Comparison of ENCODE assay signal across 28 cellular contexts in the genomic region with DNA sequence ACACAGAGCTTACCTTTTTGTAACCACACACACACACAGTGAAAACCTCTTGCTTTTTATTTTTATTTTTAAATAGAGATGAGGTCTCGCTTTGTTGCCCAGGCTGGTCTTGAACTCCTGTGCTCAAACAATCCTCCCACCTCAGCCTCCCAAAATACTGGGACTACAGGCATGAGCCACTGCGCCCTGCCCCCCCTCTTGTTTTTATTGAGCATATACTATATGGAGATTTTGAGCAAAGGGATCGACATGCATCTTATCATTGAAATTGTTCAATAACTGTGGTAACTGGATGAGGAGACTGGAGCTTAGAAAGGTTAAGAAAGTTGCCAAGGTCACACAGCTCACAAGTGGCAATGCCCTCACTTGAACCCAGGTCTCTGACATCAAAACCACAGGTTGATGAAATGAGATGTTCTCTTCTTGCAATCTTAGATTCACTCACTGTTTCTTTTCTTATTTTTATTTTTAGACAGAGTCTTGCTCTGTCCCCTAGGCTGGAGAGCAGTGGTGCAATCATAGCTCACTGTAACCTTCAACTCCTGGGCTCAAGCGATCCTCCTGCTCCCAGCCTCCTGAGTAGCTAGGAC. TPM values are rescaled to one million over a fixed set of nuclear protein-coding genes. Genes with fewer than 3 reads are reported as not detected.
DNase-seq lines count a peak whose midpoint lies in the region; ATAC-seq and TF ChIP-seq lines count a peak whose summit lies in the region.
"Had no signal": no experiment of that assay in that cellular context is flagged by ENCODE, and none has a peak within 500 bp of the region (broad histone marks: within the 10 kb centered on the region; RNA-seq: fewer than 3 reads in every experiment).

No MANE protein-coding gene starts in this region.

- H4K8ac ChIP-seq in IMR-90 (ENCODE audit: low read depth in 2 of 2, low read length in 2 of 2) = peak overlapping the region in 1 of 2 experiments; percentile 76; a peak in 1 of 4 replicates

- TF ChIP-seq POLR2A in IMR-90 (IDR thresholded peaks at IDR 0.05; ENCODE audit: low read depth, low read length) = no peak

- no TSS peak for BruUV-seq in IMR-90 (replicated peaks; lab: Mats Ljungman, UMichigan)

- DNase-seq in IMR-90 = no peak
- DNase-seq in osteoblast (ENCODE audit: insufficient read length, low spot score, missing footprints) = no peak
- no peak for DNase-seq in DMS53 (lab: John Stamatoyannopoulos, UW)
- DNase-seq in activated CD4-positive, alpha-beta T cell treated with anti-CD3 and anti-CD28 coated beads for 4 hours = no peak
- no peak for DNase-seq in SK-N-SH
- DNase-seq: activated CD4-positive, CD25-positive, alpha-beta regulatory T cell; activated naive CD4-positive, alpha-beta T cell treated with anti-CD3 and anti-CD28 coated beads, Interleukin-2, amount 10 ng/mL, durations not matched to agents 7 days and 5 days; activated T-cell treated with anti-CD3 and anti-CD28 coated beads, Interleukin-2, amount 50 U/mL, for 4 hours; anterior cingulate cortex; CD4-positive, alpha-beta T cell; central memory CD4-positive, alpha-beta T cell; GF-D8; heart right ventricle; naive thymus-derived CD4-positive, alpha-beta T cell; NCI-H1092; NCI-H187 treated with DMSO at 0.1 percent for 48 hours; NCI-H82; occipital lobe; retina; stimulated activated CD4-positive, alpha-beta T cell treated with anti-CD3 and anti-CD28 coated beads, Interleukin-12 subunit alpha, Interleukin-12 subunit beta, amount 100 ng/mL, for 4 hours; stimulated activated CD4-positive, alpha-beta T cell treated with anti-CD3 and anti-CD28 coated beads, Interleukin-4, amount 100 ng/mL, for 4 hours; stimulated activated naive CD8-positive, alpha-beta T cell treated with anti-CD3 and anti-CD28 coated beads, Interleukin-15, amount 100 ng/mL, for 72 hours; T-helper 9 cell had no signal

- peak overlapping the region; percentile 90 for H3K4ac ChIP-seq in IMR-90 (ENCODE audit: low read depth, low read length)

- H4K20me1 ChIP-seq in IMR-90 (ENCODE audit: insufficient read depth, low read length) (no peaks in the 10 kb centered on the region), osteoblast (ENCODE audit: insufficient read depth, low read length) (no peaks in the 10 kb centered on the region), SK-N-SH (ENCODE audit: insufficient read depth) (no peaks in the 10 kb centered on the region)

- H3K18ac ChIP-seq in IMR-90 (ENCODE audit: low read depth, low read length) = no peak overlapping the region; the same call in 1 of the 2 replicates

- H2AFZ ChIP-seq in ACC112 (ENCODE audit: low read length, unreplicated experiment) (no peak overlapping the region), IMR-90 (replicated peaks; ENCODE audit: low read length, poor library complexity) (no peak overlapping the region), osteoblast (ENCODE audit: low read length) (no peak overlapping the region), SK-N-SH (ENCODE audit: low read depth) (no peak overlapping the region)

- H4K5ac ChIP-seq in IMR-90 (ENCODE audit: low read depth, low read length) = no peak overlapping the region

- ATAC-seq in IMR-90 (ENCODE audit: low read depth) (no peak), HG02763 (IDR thresholded peaks at IDR 0.05; ENCODE audit: unreplicated experiment) (no peak)
- ATAC-seq: activated T-cell treated with anti-CD3 and anti-CD28 coated beads, Interleukin-2, amount 50 U/mL, for 4 hours; naive thymus-derived CD4-positive, alpha-beta T cell; stimulated activated naive CD8-positive, alpha-beta T cell treated with anti-CD3 and anti-CD28 coated beads, Interleukin-15, amount 100 ng/mL, for 72 hours had no signal

- H3K4me2 ChIP-seq in IMR-90 (ENCODE audit: low read depth, low read length) (no peak overlapping the region), osteoblast (ENCODE audit: insufficient read depth, low read length) (no peak overlapping the region), SK-N-SH (no peak overlapping the region)
- H3K4me2 ChIP-seq: KMS-11 had no signal

- H3K27me3 ChIP-seq in ACC112 (ENCODE audit: insufficient read depth, low read length) (no peaks in the 10 kb centered on the region), IMR-90 (ENCODE audit: control insufficient read depth, insufficient read depth, low read length) (no peaks in the 10 kb centered on the region), osteoblast (ENCODE audit: insufficient read depth, low read length) (no peaks in the 10 kb centered on the region), SK-N-SH (ENCODE audit: insufficient read depth) (no peaks in the 10 kb centered on the region)
- H3K27me3 ChIP-seq: heart right ventricle, upper lobe of left lung had no signal

- H3K4me1 ChIP-seq in ACC112 (ENCODE audit: control insufficient read depth, insufficient read depth, low read length, unreplicated experiment) = peaks cover 37% of the 10 kb centered on the region
- H3K4me1 ChIP-seq in IMR-90 (ENCODE audit: control insufficient read depth, insufficient read depth, low read length) = peaks cover 7% of the 10 kb centered on the region
- H3K4me1 ChIP-seq in osteoblast (ENCODE audit: insufficient read depth, low read length) = peaks cover 11% of the 10 kb centered on the region
- no peaks in the 10 kb centered on the region; a peak in 1 of 4 replicates for H3K4me1 ChIP-seq in SK-N-SH (ENCODE audit: control insufficient read depth in 1 of 2, insufficient read depth in 2 of 2, low read depth in 1 of 2, low read length in 1 of 2)

- no peak for TF ChIP-seq RAD21 in IMR-90 (IDR thresholded peaks at IDR 0.05; ENCODE audit: low read length)
- no peak for TF ChIP-seq RAD21 in SK-N-SH (IDR thresholded peaks at IDR 0.05; ENCODE audit: low read length)

- no peaks in the 10 kb centered on the region for H3K9me3 ChIP-seq in IMR-90 (ENCODE audit: control insufficient read depth, insufficient read depth, low read length)
- no peaks in the 10 kb centered on the region for H3K9me3 ChIP-seq in osteoblast (ENCODE audit: low read depth, low read length)
- H3K9me3 ChIP-seq in SK-N-SH = no peaks in the 10 kb centered on the region
- H3K9me3 ChIP-seq: upper lobe of left lung had no signal

- H3K36me3 ChIP-seq in ACC112 (ENCODE audit: insufficient read depth, low read length) (peaks cover 4% of the 10 kb centered on the region; the same call in 1 of the 2 replicates), IMR-90 (ENCODE audit: control insufficient read depth, insufficient read depth, low read length) (no peaks in the 10 kb centered on the region), osteoblast (ENCODE audit: insufficient read depth, low read length) (no peaks in the 10 kb centered on the region), SK-N-SH (replicated peaks in 1 of 2; ENCODE audit: control insufficient read depth in 1 of 2, insufficient read depth in 2 of 2, low read length in 1 of 2) (peaks cover 0 to 13% of the 10 kb centered on the region in 2 experiments)
- H3K36me3 ChIP-seq: heart right ventricle, upper lobe of left lung had no signal

- WGBS in IMR-90 (ENCODE audit: extremely low coverage in 2 of 2, insufficient read length in 1 of 2), 2 experiments = no CpG with 5 or more reads among the region's 4 CpGs
- 97% methylated on average over 4 of the region's 4 CpGs for WGBS in SK-N-SH (ENCODE audit: low lambda C conversion rate)

- H3K56ac ChIP-seq in IMR-90 (ENCODE audit: extremely low read depth, insufficient read depth, low read length) = no peak overlapping the region; the same call in 1 of the 2 replicates

- intact Hi-C loops in IMR-90 (cut with micrococcal nuclease) = loop anchor here (5.0 kb wide), 1 partner anchor 133 kb away; a partner anchor contains a TSS

- peak overlapping the region; percentile 100; the same call in 1 of the 2 replicates for H2AK5ac ChIP-seq in IMR-90 (ENCODE audit: low read depth, low read length)

- H3K79me2 ChIP-seq in ACC112 (ENCODE audit: control insufficient read depth, insufficient read depth, low read length, unreplicated experiment) (peaks cover 22% of the 10 kb centered on the region), osteoblast (ENCODE audit: insufficient read depth, low read length) (peaks cover 24% of the 10 kb centered on the region), SK-N-SH (ENCODE audit: insufficient read depth) (peaks cover 32% of the 10 kb centered on the region)

- TF ChIP-seq CTCF in IMR-90 (conservative IDR thresholded peaks at IDR 0.05; ENCODE audit: low read depth, low read length) = no peak
- no peak for TF ChIP-seq CTCF in VCaP (conservative IDR thresholded peaks at IDR 0.05)
- TF ChIP-seq CTCF in osteoblast (IDR thresholded peaks at IDR 0.05; ENCODE audit: extremely low read depth, low read depth, low read length) = no peak
- no peak for TF ChIP-seq CTCF in SK-N-SH (IDR thresholded peaks at IDR 0.05)

- TF ChIP-seq EP300 in SK-N-SH (IDR thresholded peaks at IDR 0.05; ENCODE audit: borderline replicate concordance in 1 of 2, low read depth in 1 of 2, low read length in 1 of 2) = no peak

- peaks cover 31 to 39% of the 10 kb centered on the region in 2 experiments for H3K79me1 ChIP-seq in IMR-90 (ENCODE audit: low read depth in 1 of 2, low read length in 2 of 2)

- peaks cover 39% of the 10 kb centered on the region for H3F3A ChIP-seq in SK-N-SH (replicated peaks; ENCODE audit: insufficient read depth)

- H3K9me1 ChIP-seq in IMR-90 (ENCODE audit: insufficient read depth, low read length) = peaks cover 11% of the 10 kb centered on the region

- peak overlapping the region; percentile 44; the same call in 1 of the 2 replicates for H3K23ac ChIP-seq in IMR-90 (ENCODE audit: low read depth, low read length)

- H4K91ac ChIP-seq in IMR-90 (ENCODE audit: insufficient read depth, low read depth, low read length) = peak overlapping the region; percentile 72

- no peaks in the 10 kb centered on the region for H3K9me2 ChIP-seq in SK-N-SH

- peak overlapping the region; percentile 89 for H2BK5ac ChIP-seq in IMR-90 (ENCODE audit: low read depth, low read length, poor library complexity, severe bottlenecking)

- CTCF ChIA-PET in IMR-90 (lab: Yijun Ruan, JAX) (interaction anchor here (1.5 to 2.1 kb wide), 2 partner anchors 60 to 150 kb away, joined by 3 to 11 read pairs; a partner anchor contains a TSS), SK-N-SH (lab: Yijun Ruan, JAX) (interaction anchor here (0.5 to 17.4 kb wide), 13 partner anchors 8 to 305 kb away, joined by 3 to 277 read pairs (median 6); a partner anchor contains a TSS)

- peak overlapping the region; percentile 92 for H2BK20ac ChIP-seq in IMR-90 (ENCODE audit: low read depth, low read length)

- dilution Hi-C loops in IMR-90 (cut with HindIII; ENCODE audit: low sequenced_read_pairs, unreplicated experiment) = no loop called here

- H3K14ac ChIP-seq in IMR-90 (replicated peaks; ENCODE audit: low read depth, low read length) = peak overlapping the region; percentile 69

- H2AK9ac ChIP-seq in IMR-90 (replicated peaks; ENCODE audit: low read depth, low read length, poor library complexity) = no peak overlapping the region

- peak overlapping the region; percentile 88 for H2BK120ac ChIP-seq in IMR-90 (ENCODE audit: low read depth, low read length)

- H3K27ac ChIP-seq in ACC112 (ENCODE audit: low read depth, low read length) (peak overlapping the region; percentile 68), IMR-90 (ENCODE audit: insufficient read depth, low read length) (peak overlapping the region; percentile 64; the same call in 1 of the 2 replicates), VCaP (peak overlapping the region; percentile 86; the same call in 1 of the 2 replicates), osteoblast (ENCODE audit: low read depth, low read length) (peak overlapping the region; percentile 0), SK-N-SH (ENCODE audit: low read depth in 2 of 2, low read length in 1 of 2) (no peak overlapping the region; a peak in 1 of 4 replicates)
- H3K27ac ChIP-seq: heart right ventricle, KMS-11 had no signal

- peak overlapping the region; percentile 97; the same call in 2 of the 3 replicates for H2BK15ac ChIP-seq in IMR-90 (ENCODE audit: low read depth, low read length)

- H3K9ac ChIP-seq in IMR-90 (ENCODE audit: low read depth, low read length) (no peak overlapping the region), SK-N-SH (no peak overlapping the region)
- H3K9ac ChIP-seq: KMS-11 had no signal

- POLR2A ChIA-PET in IMR-90 (lab: Charles Lee; ENCODE audit: unreplicated experiment) (interaction anchor here (0.6 kb wide), 2 partner anchors 12 to 62 kb away, joined by 3 to 11 read pairs; no protein-coding TSS in a partner anchor), SK-N-SH (lab: Yijun Ruan, JAX) (interaction anchor here (1.1 kb wide), 1 partner anchor 133 kb away, joined by 3 read pairs; a partner anchor contains a TSS)

- in situ Hi-C loops in IMR-90 (cut with MboI; ENCODE audit: low sequenced_read_pairs) = loop anchor here (5.0 kb wide), 2 partner anchors 83 to 337 kb away; no protein-coding TSS in a partner anchor

- H3K4me3 ChIP-seq in ACC112 (ENCODE audit: low read depth, low read length) = no peak overlapping the region
- H3K4me3 ChIP-seq in IMR-90 (ENCODE audit: insufficient read depth, low read depth, low read length) = no peak overlapping the region
- no peak overlapping the region for H3K4me3 ChIP-seq in osteoblast (ENCODE audit: insufficient read depth, low read length)
- H3K4me3 ChIP-seq in SK-N-SH (ENCODE audit: low read depth in 2 of 2, low read length in 1 of 2) = no peak overlapping the region
- H3K4me3 ChIP-seq: heart right ventricle, upper lobe of left lung had no signal

RNA-seq across cellular contexts. Expression of a gene that starts 26.8 kb away (rescaled TPM):
- total RNA-seq in IMR-90 (2012; rRNA removed) (15.8 and 18.9 TPM in 2 replicates), osteoblast (19.9 and 23.0 TPM in 2 replicates)
- polyA plus RNA-seq in IMR-90 (2012; rRNA removed) (21.7 and 22.6 TPM in 2 replicates), SK-N-SH (2012; rRNA removed) (33.0 and 44.3 TPM in 2 replicates)
- 17.5 and 24.5 TPM in 2 replicates for polyA plus RNA-seq in IMR-90 (2012; cell fraction: cytosol; rRNA removed)
- 26.3 and 44.5 TPM in 2 replicates for polyA plus RNA-seq in IMR-90 (2012; cell fraction: nucleus; rRNA removed; ENCODE audit: low replicate concordance)
- 39.2 and 49.4 TPM in 2 replicates for polyA plus RNA-seq in SK-N-SH (2012; cell fraction: cytosol; rRNA removed)
- polyA plus RNA-seq in SK-N-SH (2012; cell fraction: nucleus; rRNA removed) = 61.1 and 68.8 TPM in 2 replicates

Comparison
In these comparisons a context has a peak if more than half of its experiments do, and no peak if none do; other contexts are left out.
1. H3K27ac ChIP-seq: peak in ACC112 (single experiment), IMR-90 (single experiment), VCaP (single experiment) and osteoblast (single experiment); none in SK-N-SH (0 of 2).